Comparison of ENCODE assay signal across 20 cellular contexts in genomic region chr7:22645418-22646181, GRCh38.
DNase-seq lines count a peak whose midpoint lies in the region; ATAC-seq, FAIRE-seq and TF ChIP-seq lines count a peak whose summit lies in the region.
"Had no signal": no experiment of that assay in that cellular context is flagged by ENCODE, and none has a peak within 500 bp of the region (broad histone marks: within the 10 kb centered on the region; RNA-seq: fewer than 3 reads in every experiment).

No MANE protein-coding gene starts in this region.

- TF ChIP-seq CTCF in HepG2 (CRISPR knock-in tag; IDR thresholded peaks at IDR 0.05), result no peak
- TF ChIP-seq CTCF in right lobe of liver (IDR thresholded peaks at IDR 0.05), result no peak
- TF ChIP-seq CTCF in endodermal cell (conservative IDR thresholded peaks at IDR 0.05), result no peak
- TF ChIP-seq CTCF in coronary artery (IDR thresholded peaks at IDR 0.05), result no peak

- TF ChIP-seq EP300 in HepG2 (IDR thresholded peaks at IDR 0.05; ENCODE audit: low read depth in 2 of 2, low read length in 2 of 2) (no peak), HepG2 (CRISPR knock-in tag; IDR thresholded peaks at IDR 0.05; ENCODE audit: borderline replicate concordance) (no peak)

- no peak for TF ChIP-seq RAD21 in HepG2 (CRISPR knock-in tag; IDR thresholded peaks at IDR 0.05)

- H3K4me3 ChIP-seq in HepG2 (replicated peaks in 1 of 3; ENCODE audit: insufficient read depth in 1 of 3, low read depth in 2 of 3, low read length in 3 of 3) (no peak overlapping the region), right lobe of liver (no peak overlapping the region), endodermal cell (ENCODE audit: low read length) (peak overlapping the region; percentile 63), coronary artery (no peak overlapping the region)
- H3K4me3 ChIP-seq: BLaER1, GM23248 had no signal

- BruUV-seq in HepG2 (replicated peaks; lab: Mats Ljungman, UMichigan), result no TSS peak

- intact Hi-C loops in HepG2 (cut with micrococcal nuclease; ENCODE audit: unreplicated experiment), result no loop called here
- intact Hi-C loops in right lobe of liver (cut with DNase I), result no loop called here

- H3K9me3 Mint-ChIP-seq in endodermal cell, result peaks cover 86% of the 10 kb centered on the region

- H2AFZ ChIP-seq in HepG2 (ENCODE audit: low read length), result no peak overlapping the region
- H2AFZ ChIP-seq: GM23248 had no signal

- H3K27ac ChIP-seq in HepG2 (ENCODE audit: extremely low read length, insufficient read depth, low read length), result no peak overlapping the region
- no peak overlapping the region for H3K27ac ChIP-seq in right lobe of liver
- no peak overlapping the region for H3K27ac ChIP-seq in endodermal cell (ENCODE audit: low read depth, low read length)
- H3K27ac ChIP-seq in coronary artery, result no peak overlapping the region
- H3K27ac ChIP-seq: 22Rv1, BLaER1, GM23248, HL-60 had no signal

- H3K9ac ChIP-seq in HepG2 (ENCODE audit: insufficient read depth, low read depth, low read length), result no peak overlapping the region
- H3K9ac ChIP-seq in endodermal cell (ENCODE audit: extremely low read depth, low read length, poor library complexity, severe bottlenecking), result no peak overlapping the region
- H3K9ac ChIP-seq: BLaER1, GM23248 had no signal

- H3K9me3 ChIP-seq in HepG2 (ENCODE audit: low read length) (peaks cover 53% of the 10 kb centered on the region), right lobe of liver (peaks cover 0 to 7% (median 3%) of the 10 kb centered on the region in 4 donors), endodermal cell (ENCODE audit: control insufficient read depth, low read length) (peaks cover 100% of the 10 kb centered on the region), T-helper 17 cell (ENCODE audit: control insufficient read depth, low read length, poor library complexity, severe bottlenecking) (peaks cover 10% of the 10 kb centered on the region)

- no peak overlapping the region for H3K4me2 ChIP-seq in HepG2 (ENCODE audit: low read depth, low read length)
- H3K4me2 ChIP-seq: BLaER1 had no signal

- H3K4me1 Mint-ChIP-seq in endodermal cell (no peaks in the 10 kb centered on the region), T-helper 17 cell (no peaks in the 10 kb centered on the region)

- H3K27ac Mint-ChIP-seq in endodermal cell (no peak overlapping the region), T-helper 17 cell (no peak overlapping the region)

- DNase-seq in DMS 273 (lab: John Stamatoyannopoulos, UW; ENCODE audit: unreplicated experiment) (peak; percentile 12), DMS 273 treated with DMSO at 0.1 percent for 48 hours (lab: John Stamatoyannopoulos, UW) (no peak), HepG2 (ENCODE audit: low spot score) (no peak), right lobe of liver (no peak), endodermal cell (no peak), coronary artery (ENCODE audit: low spot score) (no peak), T-helper 17 cell (no peak)
- DNase-seq: AML-193; Caco-2; CD8-positive, alpha-beta memory T cell; DMS79 treated with DMSO at 0.1 percent for 48 hours; EL; GM23248; IMR-90; KG1 had no signal

- H3K4me1 ChIP-seq in HepG2 (ENCODE audit: insufficient read depth, low read length) (no peaks in the 10 kb centered on the region), right lobe of liver (no peaks in the 10 kb centered on the region), endodermal cell (ENCODE audit: control insufficient read depth, insufficient read depth, low read length) (no peaks in the 10 kb centered on the region)
- H3K4me1 ChIP-seq: BLaER1, Caco-2 had no signal

- no peaks in the 10 kb centered on the region for H3K79me2 ChIP-seq in HepG2 (ENCODE audit: insufficient read depth, low read length)

- TF ChIP-seq POLR2A in HepG2 (IDR thresholded peaks at IDR 0.05; ENCODE audit: insufficient read depth in 1 of 2, low read depth in 2 of 2, low read length in 2 of 2), result no peak
- no peak for TF ChIP-seq POLR2A in right lobe of liver (IDR thresholded peaks at IDR 0.05)

- H3K36me3 Mint-ChIP-seq in endodermal cell (ENCODE audit: low read depth) (peaks cover 84% of the 10 kb centered on the region), T-helper 17 cell (ENCODE audit: low read depth) (peaks cover 3% of the 10 kb centered on the region)

- in situ Hi-C loops in HepG2 (cut with HindIII; ENCODE audit: extremely low pct_ligation_motif_present, low pct_unique_long_range_greater_than_20kb), result no loop called here

- H3K36me3 ChIP-seq in HepG2 (replicated peaks in 1 of 2; ENCODE audit: control insufficient read depth in 1 of 2, insufficient read depth in 2 of 2, low read length in 2 of 2) (no peaks in the 10 kb centered on the region), right lobe of liver (no peaks in the 10 kb centered on the region), endodermal cell (ENCODE audit: control insufficient read depth, insufficient read depth, low read length) (peaks cover 57% of the 10 kb centered on the region)

- CTCF ChIA-PET in HepG2 (lab: Yijun Ruan, JAX; ENCODE audit: low intra/inter-chr PET ratio, low total read pairs), result no interaction called here

- H3K27me3 ChIP-seq in HepG2 (ENCODE audit: control insufficient read depth in 1 of 2, insufficient read depth in 2 of 2, low read length in 2 of 2) (no peaks in the 10 kb centered on the region), right lobe of liver (no peaks in the 10 kb centered on the region), endodermal cell (ENCODE audit: control insufficient read depth, insufficient read depth, low read length, poor library complexity, severe bottlenecking) (no peaks in the 10 kb centered on the region)
- H3K27me3 ChIP-seq: BLaER1 had no signal

- POLR2A ChIA-PET in HepG2 (lab: Yijun Ruan, JAX), result no interaction called here

- H3K4me3 Mint-ChIP-seq in endodermal cell (no peak overlapping the region), T-helper 17 cell (no peak overlapping the region)
- H3K4me3 Mint-ChIP-seq: CD8-positive, alpha-beta memory T cell had no signal

- ATAC-seq in HepG2, result no peak
- no peak for ATAC-seq in right lobe of liver
- ATAC-seq in T-helper 17 cell, result no peak

- H3K27me3 Mint-ChIP-seq in endodermal cell (ENCODE audit: insufficient read depth) (no peaks in the 10 kb centered on the region), T-helper 17 cell (no peaks in the 10 kb centered on the region)
- H3K27me3 Mint-ChIP-seq: CD8-positive, alpha-beta memory T cell had no signal

- H4K20me1 ChIP-seq in HepG2 (ENCODE audit: insufficient read depth, low read length), result no peaks in the 10 kb centered on the region
- H4K20me1 ChIP-seq: BLaER1 had no signal

- no peak for FAIRE-seq in HepG2 (lab: Jason Lieb, UNC)
- FAIRE-seq: GM12891, H54 had no signal

TF ChIP-seq in HepG2, 621 proteins besides CTCF, POLR2A, EP300 and RAD21:
- TF ChIP-seq ZNF337 (CRISPR knock-in tag; IDR thresholded peaks at IDR 0.05; ENCODE audit: borderline replicate concordance, low read depth) (peak; percentile 67; the same call in 1 of the 2 replicates), ASH2L (IDR thresholded peaks at IDR 0.05; ENCODE audit: insufficient read length, low read depth, low read length) (no peak), ZNF160 (CRISPR knock-in tag; IDR thresholded peaks at IDR 0.05) (peak; percentile 97), ZNF775 (CRISPR knock-in tag; IDR thresholded peaks at IDR 0.05; ENCODE audit: borderline replicate concordance) (no peak), ZBTB10 (CRISPR knock-in tag; IDR thresholded peaks at IDR 0.05; ENCODE audit: borderline replicate concordance) (no peak)
TF ChIP-seq in HepG2: peak in this region for 2.
